Comparison of ENCODE assay signal across 1 cellular context in genomic region chr13:113557013-113557412, GRCh38.
TF ChIP-seq lines count a peak whose summit lies in the region.

No MANE protein-coding gene starts in this region.

TF ChIP-seq in HEK293, 187 proteins besides CTCF, POLR2A, EP300 and RAD21 (continued from another document):
- no peak for TF ChIP-seq PRDM4 (tag by site-specific recombination; IDR thresholded peaks at IDR 0.05)
- TF ChIP-seq KLF8 (tag by site-specific recombination; IDR thresholded peaks at IDR 0.05), result no peak
- no peak for TF ChIP-seq YY2 (tag by site-specific recombination; IDR thresholded peaks at IDR 0.05)
- no peak for TF ChIP-seq HOXC10 (CRISPR knock-in tag; IDR thresholded peaks at IDR 0.05)
- no peak for TF ChIP-seq ZNF37A (tag by site-specific recombination; IDR thresholded peaks at IDR 0.05)
- no peak for TF ChIP-seq ZNF146 (tag by site-specific recombination; IDR thresholded peaks at IDR 0.05)
- no peak for TF ChIP-seq FEZF1 (tag by site-specific recombination; IDR thresholded peaks at IDR 0.05)
- TF ChIP-seq ZBTB21 (tag by site-specific recombination; IDR thresholded peaks at IDR 0.05), result no peak
- no peak for TF ChIP-seq ZNF169 (tag by site-specific recombination; IDR thresholded peaks at IDR 0.05)
- TF ChIP-seq BCL11A (tag by site-specific recombination; IDR thresholded peaks at IDR 0.05; ENCODE audit: low read depth), result no peak
- TF ChIP-seq REST (tag by site-specific recombination; IDR thresholded peaks at IDR 0.05), result no peak
- TF ChIP-seq ZFHX2 (tag by site-specific recombination; conservative IDR thresholded peaks at IDR 0.05), result peak; percentile 98
- peak; percentile 50 for TF ChIP-seq SCRT2 (tag by site-specific recombination; IDR thresholded peaks at IDR 0.05)
- TF ChIP-seq ZSCAN5A (tag by site-specific recombination; IDR thresholded peaks at IDR 0.05), result no peak
- TF ChIP-seq ZSCAN23 (tag by site-specific recombination; IDR thresholded peaks at IDR 0.05), result no peak
- TF ChIP-seq ZNF473 (tag by site-specific recombination; IDR thresholded peaks at IDR 0.05), result no peak
- TF ChIP-seq GLIS2 (tag by site-specific recombination; IDR thresholded peaks at IDR 0.05), result no peak
- TF ChIP-seq SP3 (tag by site-specific recombination; IDR thresholded peaks at IDR 0.05), result no peak
- TF ChIP-seq ZNF140 (tag by site-specific recombination; IDR thresholded peaks at IDR 0.05), result no peak
- TF ChIP-seq EGR2 (tag by site-specific recombination; IDR thresholded peaks at IDR 0.05; ENCODE audit: low read depth), result peak; percentile 98
- no peak for TF ChIP-seq YY1 (tag by site-specific recombination; IDR thresholded peaks at IDR 0.05)
- no peak for TF ChIP-seq SP7 (tag by site-specific recombination; IDR thresholded peaks at IDR 0.05)
- TF ChIP-seq ZNF549 (tag by site-specific recombination; IDR thresholded peaks at IDR 0.05), result no peak
- no peak for TF ChIP-seq ZNF596 (tag by site-specific recombination; IDR thresholded peaks at IDR 0.05)
- no peak for TF ChIP-seq ZNF768 (tag by site-specific recombination; IDR thresholded peaks at IDR 0.05)
- no peak for TF ChIP-seq ZNF302 (tag by site-specific recombination; IDR thresholded peaks at IDR 0.05; ENCODE audit: low read depth)
- TF ChIP-seq KLF9 (tag by site-specific recombination; IDR thresholded peaks at IDR 0.05; ENCODE audit: low read depth), result peak; percentile 20; the same call in 1 of the 2 replicates
- no peak for TF ChIP-seq ZNF423 (tag by site-specific recombination; IDR thresholded peaks at IDR 0.05)
- TF ChIP-seq ZNF221 (tag by site-specific recombination; IDR thresholded peaks at IDR 0.05; ENCODE audit: borderline replicate concordance), result no peak
- no peak for TF ChIP-seq ZNF23 (tag by site-specific recombination; IDR thresholded peaks at IDR 0.05; ENCODE audit: borderline replicate concordance)
- peak; percentile 11 for TF ChIP-seq ZBTB26 (tag by site-specific recombination; optimal IDR thresholded peaks at IDR 0.05)
